ENCODE assay signal across 9 cellular contexts in genomic region chr16:32286193-32286592, GRCh38. TPM values are rescaled to one million over a fixed set of nuclear protein-coding genes. Genes with fewer than 3 reads are reported as not detected.
"Had no signal": no experiment of that assay in that cellular context is flagged by ENCODE, and none has a peak within 500 bp of the region (broad histone marks: within the 10 kb centered on the region; RNA-seq: fewer than 3 reads in every experiment).

No MANE protein-coding gene starts in this region.

RNA-seq across cellular contexts. Expression of gene TP53TG3D, which starts 33.1 kb away (rescaled TPM):
- total RNA-seq: activated CD4-positive, alpha-beta memory T cell treated with anti-CD3 and anti-CD28 coated beads, Interleukin-2, amount 10 ng/mL, durations not matched to agents 7 days and 5 days; activated naive CD4-positive, alpha-beta T cell treated with anti-CD3 and anti-CD28 coated beads for 36 hours; activated T-helper 17 cell treated with anti-CD3 and anti-CD28 coated beads, Interleukin-2, amount 50 U/mL, for 72 hours; aorta; body of pancreas; dermis blood vessel endothelial cell; foreskin keratinocyte; T-helper 2 cell treated with Interferon-gamma antibody and Interleukin-4, amounts not matched to agents 100 ng/mL and 5 ng/mL, for 36 hours; WTC11 had no signal
- polyA plus RNA-seq: foreskin keratinocyte had no signal
